1 cellular context compared by ENCODE assay signal in the genomic region with DNA sequence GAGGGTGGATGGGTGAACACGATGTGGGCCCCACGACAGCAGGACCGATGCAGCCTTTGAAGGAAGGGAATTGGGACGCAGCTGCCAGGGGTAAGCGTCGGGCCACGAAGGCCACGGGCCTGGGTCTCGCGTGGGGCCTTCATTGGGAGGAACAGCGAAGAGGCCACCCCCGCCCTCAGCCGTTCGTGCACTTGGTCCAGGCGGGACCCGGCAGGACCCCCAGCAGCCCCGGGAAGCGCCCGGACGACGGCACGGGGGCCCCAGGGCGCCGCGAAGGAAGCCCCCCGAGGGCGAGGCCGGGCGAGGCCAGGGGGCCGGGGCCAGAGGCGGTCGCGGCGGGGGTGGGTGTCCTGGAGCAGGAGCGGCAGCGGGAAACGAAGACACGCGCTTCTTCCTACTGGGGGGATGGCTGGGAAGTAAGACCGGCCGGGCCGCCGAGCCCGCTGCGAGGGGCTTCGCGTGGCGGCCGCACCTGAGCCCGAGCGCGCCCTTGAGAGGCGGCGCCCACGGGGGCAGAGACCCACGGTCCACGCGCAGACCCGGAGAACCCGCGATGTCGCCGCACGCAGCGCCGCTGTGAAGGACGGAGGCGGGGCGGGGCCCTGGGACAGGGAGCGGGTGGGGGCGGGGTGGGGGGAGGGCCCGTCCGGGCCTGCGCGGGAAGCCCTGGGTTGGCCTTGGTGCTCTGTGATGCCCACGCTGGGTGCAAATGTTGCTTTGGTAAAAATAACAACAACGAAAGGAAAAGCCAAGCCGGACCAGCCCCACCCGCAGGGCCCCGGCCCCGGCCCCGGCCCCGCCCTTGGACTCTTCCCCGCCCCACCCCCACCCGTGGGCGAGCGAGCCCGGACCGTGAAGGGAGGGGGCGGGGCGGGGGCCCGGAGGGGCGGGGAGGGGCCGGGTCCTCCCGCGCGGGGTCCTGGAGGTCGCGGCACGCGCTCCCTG.
TF ChIP-seq lines count a peak whose summit lies in the region.

No MANE protein-coding gene starts in this region.

TF ChIP-seq in GM23338, 12 proteins besides CTCF, POLR2A, EP300 and RAD21 (continued from another document):
- TF ChIP-seq ZNF462 (CRISPR knock-in tag; IDR thresholded peaks at IDR 0.05) (no peak), CREB1 (CRISPR knock-in tag; IDR thresholded peaks at IDR 0.05; ENCODE audit: low read depth) (no peak), POLR2AphosphoS5 (IDR thresholded peaks at IDR 0.05; ENCODE audit: low read depth) (no peak), EZH2 (IDR thresholded peaks at IDR 0.05; ENCODE audit: low read depth, unreplicated experiment) (no peak), ZNF114 (CRISPR knock-in tag; IDR thresholded peaks at IDR 0.05) (no peak), ETS1 (IDR thresholded peaks at IDR 0.05) (no peak), EZH2phosphoT487 (IDR thresholded peaks at IDR 0.05; ENCODE audit: unreplicated experiment) (no peak)
